ENCODE assay signal across 10 cellular contexts in genomic region chr6:46865221-46865620, GRCh38. TPM values are rescaled to one million over a fixed set of nuclear protein-coding genes. Genes with fewer than 3 reads are reported as not detected.
"Had no signal": no experiment of that assay in that cellular context is flagged by ENCODE, and none has a peak within 500 bp of the region (broad histone marks: within the 10 kb centered on the region; RNA-seq: fewer than 3 reads in every experiment).

No MANE protein-coding gene starts in this region.

- H3K4me1 ChIP-seq: HAP-1 had no signal

- H3K4me3 ChIP-seq: HAP-1, K562 had no signal

- ATAC-seq: HCT116, K562 had no signal

- H3K36me3 ChIP-seq: HAP-1 had no signal

- H3K9me3 Mint-ChIP-seq: HFFc6 had no signal

- H3K9me3 ChIP-seq: HAP-1 had no signal

- H3K27ac Mint-ChIP-seq: HFFc6 had no signal

- H3K27ac ChIP-seq: HL-60 had no signal

- H3K4me3 Mint-ChIP-seq: HFFc6 had no signal

- DNase-seq: GOT3, H7, HFFc6, IMR-90, KG1 had no signal

RNA-seq across cellular contexts. Expression of gene ADGRF5, which starts 56.5 kb away (rescaled TPM):
- total RNA-seq: H4, IMR-90 had no signal
- polyA plus RNA-seq: IMR-90, K562 had no signal
